Comparison of ENCODE assay signal across 8 cellular contexts in the genomic region with DNA sequence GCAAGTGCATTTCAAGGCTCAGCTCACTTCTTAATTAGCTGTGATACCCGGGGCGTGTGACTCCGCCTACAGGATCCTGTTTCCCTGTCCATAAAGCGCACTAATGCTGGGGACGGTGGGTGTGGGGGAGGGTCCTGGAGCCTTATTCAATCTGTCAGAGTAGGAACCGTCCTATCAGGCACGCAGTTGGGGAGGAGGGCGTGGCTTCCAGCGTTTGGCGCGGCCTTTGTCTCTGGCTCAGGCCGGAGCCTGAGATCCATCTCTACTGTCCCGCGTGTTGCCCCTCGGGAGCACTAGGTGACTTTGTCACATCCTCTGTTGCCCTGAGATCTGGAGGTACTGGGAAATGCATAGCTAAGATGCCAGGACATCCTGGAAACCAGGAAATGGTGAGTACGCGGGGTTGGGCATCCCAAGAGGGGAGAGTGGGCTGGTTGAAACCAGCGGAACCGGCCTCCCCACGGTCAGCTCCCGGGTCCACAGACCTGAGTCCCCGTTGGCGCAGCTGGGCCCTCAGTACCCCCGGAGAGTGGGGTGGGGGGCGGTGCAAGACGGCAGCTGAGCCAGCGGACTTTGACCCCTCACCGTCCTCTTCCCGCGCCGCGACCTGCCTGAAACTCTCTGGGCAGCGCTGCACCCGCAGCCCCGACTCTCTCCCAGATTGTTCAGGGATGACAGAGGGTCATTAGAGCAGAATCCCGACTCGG.
DNase-seq lines count a peak whose midpoint lies in the region; ATAC-seq and TF ChIP-seq lines count a peak whose summit lies in the region.

No MANE protein-coding gene starts in this region.

- H3K27me3 Mint-ChIP-seq in activated T-helper 2 cell treated with anti-CD3 and anti-CD28 coated beads, Interferon-gamma antibody, Interleukin-2, Interleukin-4, amounts not matched to agents 10 μg/mL and 5 μg/mL and 100 μg/mL, durations not matched to agents 14 hours and 24 hours and 36 hours (ENCODE audit: low read depth) = peaks cover 26% of the 10 kb centered on the region

- ATAC-seq in GM19035 (IDR thresholded peaks at IDR 0.05; ENCODE audit: unreplicated experiment) = peak; percentile 90
- peak; percentile 93 for ATAC-seq in HG03175 (IDR thresholded peaks at IDR 0.05; ENCODE audit: unreplicated experiment)
- ATAC-seq in right cardiac atrium = peak; percentile 79 to 86

- H3K4me1 Mint-ChIP-seq in activated T-helper 2 cell treated with anti-CD3 and anti-CD28 coated beads, Interferon-gamma antibody, Interleukin-2, Interleukin-4, amounts not matched to agents 10 μg/mL and 5 μg/mL and 100 μg/mL, durations not matched to agents 14 hours and 24 hours and 36 hours (ENCODE audit: low read depth) = peaks cover 7% of the 10 kb centered on the region

- H3K9me3 ChIP-seq in right cardiac atrium (ENCODE audit: control insufficient read depth, low read length) (no peaks in the 10 kb centered on the region), sigmoid colon (peaks cover 0 to 4% (median under 1%) of the 10 kb centered on the region in 4 donors)

- H3K27ac ChIP-seq in right cardiac atrium (ENCODE audit: low read length) (no peak overlapping the region), sigmoid colon (no peak overlapping the region)

- peak overlapping the region; percentile 84 for H3K4me3 Mint-ChIP-seq in activated T-helper 2 cell treated with anti-CD3 and anti-CD28 coated beads, Interferon-gamma antibody, Interleukin-2, Interleukin-4, amounts not matched to agents 10 μg/mL and 5 μg/mL and 100 μg/mL, durations not matched to agents 14 hours and 24 hours and 36 hours (ENCODE audit: low read depth)

- H3K4me1 ChIP-seq in right cardiac atrium (ENCODE audit: control insufficient read depth, insufficient read depth, low read length) (no peaks in the 10 kb centered on the region), sigmoid colon (peaks cover 0 to 13% (median 10%) of the 10 kb centered on the region in 4 donors)

- no peak overlapping the region for H3K4me3 ChIP-seq in right cardiac atrium (ENCODE audit: low read length)
- H3K4me3 ChIP-seq in sigmoid colon = peak overlapping the region in 3 of 4 donors; percentile 9 to 40 (median 31)

- DNase-seq in CD1c-positive myeloid dendritic cell (ENCODE audit: extremely low spot score) = peak; percentile 3
- DNase-seq in NCI-H510A treated with DMSO at 0.1 percent for 48 hours (lab: John Stamatoyannopoulos, UW) = peak; percentile 74
- DNase-seq in activated T-helper 2 cell treated with anti-CD3 and anti-CD28 coated beads, Interferon-gamma antibody, Interleukin-2, Interleukin-4, amounts not matched to agents 10 μg/mL and 5 μg/mL and 100 μg/mL, durations not matched to agents 14 hours and 24 hours and 36 hours (ENCODE audit: low spot score) = peak; percentile 55
- peak; percentile 46 to 69 (median 63) for DNase-seq in right cardiac atrium
- no peak for DNase-seq in sigmoid colon
- no peak for DNase-seq in RKO (ENCODE audit: low spot score)

- no peaks in the 10 kb centered on the region for H3K36me3 Mint-ChIP-seq in activated T-helper 2 cell treated with anti-CD3 and anti-CD28 coated beads, Interferon-gamma antibody, Interleukin-2, Interleukin-4, amounts not matched to agents 10 μg/mL and 5 μg/mL and 100 μg/mL, durations not matched to agents 14 hours and 24 hours and 36 hours (ENCODE audit: low read depth)

- intact Hi-C loops in activated T-helper 2 cell treated with anti-CD3 and anti-CD28 coated beads, Interferon-gamma antibody, Interleukin-2, Interleukin-4, amounts not matched to agents 10 μg/mL and 5 μg/mL and 100 μg/mL, durations not matched to agents 14 hours and 24 hours and 36 hours (cut with micrococcal nuclease) = no loop called here
- intact Hi-C loops in right cardiac atrium (cut with DNase I) (no loop called here), sigmoid colon (cut with DNase I) (no loop called here)

- no peak for TF ChIP-seq CTCF in sigmoid colon (IDR thresholded peaks at IDR 0.05)

- TF ChIP-seq POLR2A in sigmoid colon (IDR thresholded peaks at IDR 0.05) = no peak

- peak overlapping the region; percentile 73 for H3K27ac Mint-ChIP-seq in activated T-helper 2 cell treated with anti-CD3 and anti-CD28 coated beads, Interferon-gamma antibody, Interleukin-2, Interleukin-4, amounts not matched to agents 10 μg/mL and 5 μg/mL and 100 μg/mL, durations not matched to agents 14 hours and 24 hours and 36 hours

- WGBS in right cardiac atrium = 1% methylated on average over 37 of the region's 37 CpGs
- 2 to 7% methylated on average over 37 of the region's 37 CpGs for WGBS in sigmoid colon, 2 donors

- H3K27me3 ChIP-seq in right cardiac atrium (ENCODE audit: control insufficient read depth, insufficient read depth) = peaks cover 5% of the 10 kb centered on the region
- peaks cover 10 to 58% (median 22%) of the 10 kb centered on the region in 3 donors for H3K27me3 ChIP-seq in sigmoid colon

- H3K9me3 Mint-ChIP-seq in activated T-helper 2 cell treated with anti-CD3 and anti-CD28 coated beads, Interferon-gamma antibody, Interleukin-2, Interleukin-4, amounts not matched to agents 10 μg/mL and 5 μg/mL and 100 μg/mL, durations not matched to agents 14 hours and 24 hours and 36 hours = peaks cover 6% of the 10 kb centered on the region

- no peaks in the 10 kb centered on the region for H3K36me3 ChIP-seq in sigmoid colon

- TF ChIP-seq EP300 in sigmoid colon (IDR thresholded peaks at IDR 0.05) = no peak

Comparison
In these comparisons a context has a peak if more than half of its experiments do, and no peak if none do; other contexts are left out.
1. DNase-seq: peak in CD1c-positive myeloid dendritic cell (single experiment), NCI-H510A treated with DMSO at 0.1 percent for 48 hours (single experiment), activated T-helper 2 cell treated with anti-CD3 and anti-CD28 coated beads, Interferon-gamma antibody, Interleukin-2, Interleukin-4, amounts not matched to agents 10 μg/mL and 5 μg/mL and 100 μg/mL, durations not matched to agents 14 hours and 24 hours and 36 hours (single experiment) and right cardiac atrium (3 of 3); none in sigmoid colon (single experiment) and RKO (single experiment).
2. Peak in every context shown above with its lines, with median percentiles within 50 percentile points of each other: ATAC-seq.